19 cellular contexts compared by ENCODE assay signal in genomic region chr3:177595789-177596188, GRCh38.
DNase-seq lines count a peak whose midpoint lies in the region; ATAC-seq and TF ChIP-seq lines count a peak whose summit lies in the region.
"Had no signal": no experiment of that assay in that cellular context is flagged by ENCODE, and none has a peak within 500 bp of the region (broad histone marks: within the 10 kb centered on the region; RNA-seq: fewer than 3 reads in every experiment).

No MANE protein-coding gene starts in this region.

- H3K4me2 ChIP-seq in neural progenitor cell, result no peak overlapping the region

- no peak overlapping the region for H3K27ac Mint-ChIP-seq in neural progenitor cell
- H3K27ac Mint-ChIP-seq: stimulated activated naive B cell treated with anti-CD40 and anti-IgM and Interleukin-4, amounts not matched to agents 10 μg/mL and 1 μg/mL and 100 μg/mL, for 72 hours had no signal

- H3K4me1 Mint-ChIP-seq in neural progenitor cell, result peaks cover 62% of the 10 kb centered on the region

- H2AFZ ChIP-seq in ACC112 (ENCODE audit: low read length, unreplicated experiment) (peak overlapping the region; percentile 5), neural progenitor cell (replicated peaks) (no peak overlapping the region)

- no peaks in the 10 kb centered on the region for H3K79me2 ChIP-seq in ACC112 (ENCODE audit: control insufficient read depth, insufficient read depth, low read length, unreplicated experiment)
- H3K79me2 ChIP-seq in neural progenitor cell (ENCODE audit: low read depth), result no peaks in the 10 kb centered on the region

- no peaks in the 10 kb centered on the region for H3K36me3 Mint-ChIP-seq in neural progenitor cell
- H3K36me3 Mint-ChIP-seq: mesothelial cell of epicardium; stimulated activated naive B cell treated with anti-CD40 and anti-IgM and Interleukin-4, amounts not matched to agents 10 μg/mL and 1 μg/mL and 100 μg/mL, for 72 hours had no signal

- peaks cover 4% of the 10 kb centered on the region for H3K27me3 Mint-ChIP-seq in neural progenitor cell (ENCODE audit: insufficient read depth, low read depth)
- H3K27me3 Mint-ChIP-seq: stimulated activated naive B cell treated with anti-CD40 and anti-IgM and Interleukin-4, amounts not matched to agents 10 μg/mL and 1 μg/mL and 100 μg/mL, for 72 hours had no signal

- no peaks in the 10 kb centered on the region for H3K9me3 ChIP-seq in breast epithelium
- no peaks in the 10 kb centered on the region for H3K9me3 ChIP-seq in muscle layer of colon (ENCODE audit: low read length)
- H3K9me3 ChIP-seq in neural progenitor cell (ENCODE audit: low read depth), result no peaks in the 10 kb centered on the region
- H3K9me3 ChIP-seq: spleen had no signal

- H3K4me3 Mint-ChIP-seq in neural progenitor cell, result no peak overlapping the region
- H3K4me3 Mint-ChIP-seq: mesothelial cell of epicardium; stimulated activated naive B cell treated with anti-CD40 and anti-IgM and Interleukin-4, amounts not matched to agents 10 μg/mL and 1 μg/mL and 100 μg/mL, for 72 hours had no signal

- no peak for TF ChIP-seq CTCF in breast epithelium (IDR thresholded peaks at IDR 0.05)
- no peak for TF ChIP-seq CTCF in neural progenitor cell (IDR thresholded peaks at IDR 0.05)

- H3K9me3 Mint-ChIP-seq in neural progenitor cell, result no peaks in the 10 kb centered on the region
- H3K9me3 Mint-ChIP-seq: mesothelial cell of epicardium; stimulated activated naive B cell treated with anti-CD40 and anti-IgM and Interleukin-4, amounts not matched to agents 10 μg/mL and 1 μg/mL and 100 μg/mL, for 72 hours had no signal

- intact Hi-C loops in breast epithelium (cut with DNase I; ENCODE audit: low total_unique reads), result no loop called here

- ATAC-seq in HG03354 (IDR thresholded peaks at IDR 0.05; ENCODE audit: poor library complexity, severe bottlenecking, unreplicated experiment) (no peak), HG02798 (IDR thresholded peaks at IDR 0.05; ENCODE audit: poor library complexity, unreplicated experiment) (no peak)
- ATAC-seq: stimulated activated naive B cell treated with anti-CD40 and anti-IgM and Interleukin-4, amounts not matched to agents 10 μg/mL and 1 μg/mL and 100 μg/mL, for 72 hours had no signal

- TF ChIP-seq POLR2A in breast epithelium (IDR thresholded peaks at IDR 0.05), result no peak

- H3K27me3 ChIP-seq in ACC112 (ENCODE audit: insufficient read depth, low read length) (no peaks in the 10 kb centered on the region), breast epithelium (no peaks in the 10 kb centered on the region), muscle layer of colon (ENCODE audit: control insufficient read depth in 1 of 2, insufficient read depth in 2 of 2, low read length in 2 of 2) (no peaks in the 10 kb centered on the region), neural progenitor cell (no peaks in the 10 kb centered on the region)
- H3K27me3 ChIP-seq: spleen had no signal

- H3K36me3 ChIP-seq in ACC112 (ENCODE audit: insufficient read depth, low read length), result no peaks in the 10 kb centered on the region
- H3K36me3 ChIP-seq in breast epithelium, result no peaks in the 10 kb centered on the region
- no peaks in the 10 kb centered on the region for H3K36me3 ChIP-seq in muscle layer of colon (ENCODE audit: insufficient read depth, low read length)
- H3K36me3 ChIP-seq in neural progenitor cell, result no peaks in the 10 kb centered on the region
- H3K36me3 ChIP-seq: spleen had no signal

- H3K4me3 ChIP-seq in ACC112 (ENCODE audit: low read depth, low read length), result no peak overlapping the region
- H3K4me3 ChIP-seq in breast epithelium, result no peak overlapping the region
- no peak overlapping the region for H3K4me3 ChIP-seq in muscle layer of colon (ENCODE audit: low read depth in 1 of 2, low read length in 2 of 2)
- no peak overlapping the region for H3K4me3 ChIP-seq in neural progenitor cell
- H3K4me3 ChIP-seq: spleen had no signal

- H3F3A ChIP-seq in neural progenitor cell (ENCODE audit: low read depth), result no peaks in the 10 kb centered on the region

- H4K20me1 ChIP-seq in neural progenitor cell (ENCODE audit: low read depth), result no peaks in the 10 kb centered on the region

- H3K27ac ChIP-seq in ACC112 (ENCODE audit: low read depth, low read length), result peak overlapping the region; percentile 82
- H3K27ac ChIP-seq in breast epithelium, result peak overlapping the region; percentile 67 to 81
- peak overlapping the region; percentile 61 for H3K27ac ChIP-seq in muscle layer of colon (ENCODE audit: low read depth, low read length)
- no peak overlapping the region for H3K27ac ChIP-seq in neural progenitor cell

- H3K4me1 ChIP-seq in ACC112 (ENCODE audit: control insufficient read depth, insufficient read depth, low read length, unreplicated experiment) (peaks cover 69% of the 10 kb centered on the region), breast epithelium (peaks cover 0 to 27% of the 10 kb centered on the region in 2 donors), muscle layer of colon (ENCODE audit: insufficient read depth, low read length) (peaks cover 57% of the 10 kb centered on the region), neural progenitor cell (peaks cover 25% of the 10 kb centered on the region)

- DNase-seq in HCEC 1CT, result peak; percentile 73
- no peak for DNase-seq in breast epithelium (ENCODE audit: low spot score in 2 of 2)
- no peak for DNase-seq in neural progenitor cell (ENCODE audit: low spot score)
- no peak for DNase-seq in activated naive CD4-positive, alpha-beta T cell (lab: John Stamatoyannopoulos, UW)
- DNase-seq: activated CD4-positive, alpha-beta T cell treated with anti-CD3 and anti-CD28 coated beads for 4 hours; activated T-cell treated with anti-CD3 and anti-CD28 coated beads, Interleukin-2, amount 50 U/mL, for 1 hour; cerebellar nuclear complex; glutamatergic neuron; KBM-7; NCI-H1105; NCI-H2171; nucleus accumbens; spleen; stimulated activated naive B cell treated with anti-CD40 and anti-IgM and Interleukin-4, amounts not matched to agents 10 μg/mL and 1 μg/mL and 100 μg/mL, for 72 hours had no signal

- H3K9ac ChIP-seq in muscle layer of colon (ENCODE audit: low read length) (no peak overlapping the region), neural progenitor cell (no peak overlapping the region)
